In genomic region chr6:6918216-6918983, GRCh38 we compare ENCODE assay signal across 1 cellular context.
TF ChIP-seq lines count a peak whose summit lies in the region.

No MANE protein-coding gene starts in this region.

TF ChIP-seq in GM12878, 131 proteins besides CTCF, POLR2A, EP300 and RAD21 (continued from another document and continues in another):
- TF ChIP-seq USF1 (IDR thresholded peaks at IDR 0.05; ENCODE audit: borderline replicate concordance, extremely low read length, insufficient read depth, low read depth, low read length) (no peak), CHD4 (IDR thresholded peaks at IDR 0.05) (0 out of 2 replicates have a peak, but pooled peaks have one; percentile 88), NR2C1 (IDR thresholded peaks at IDR 0.05) (no peak), SIX5 (IDR thresholded peaks at IDR 0.05; ENCODE audit: low read depth, low read length, severe bottlenecking) (no peak), SPI1 (IDR thresholded peaks at IDR 0.05; ENCODE audit: borderline replicate concordance, insufficient read depth, low read depth, low read length) (peak; percentile 65), E2F8 (IDR thresholded peaks at IDR 0.05; ENCODE audit: low read depth, partially characterized antibody) (peak; percentile 80), NFXL1 (IDR thresholded peaks at IDR 0.05; ENCODE audit: borderline replicate concordance) (no peak), SP1 (IDR thresholded peaks at IDR 0.05; ENCODE audit: low read depth, low read length) (peak; percentile 91), SMC3 (IDR thresholded peaks at IDR 0.05; ENCODE audit: borderline replicate concordance, low read length) (no peak), ELK1 (IDR thresholded peaks at IDR 0.05; ENCODE audit: low read depth, low read length) (peak; percentile 46; the same call in 1 of the 2 replicates), CREB1 (IDR thresholded peaks at IDR 0.05; ENCODE audit: low read depth) (peak; percentile 94), TAF1 (IDR thresholded peaks at IDR 0.05; ENCODE audit: borderline replicate concordance, low read depth, low read length) (no peak), ATF7 (IDR thresholded peaks at IDR 0.05; ENCODE audit: low read depth) (peak; percentile 99), BCLAF1 (IDR thresholded peaks at IDR 0.05) (no peak), RBBP5 (conservative IDR thresholded peaks at IDR 0.05) (no peak), IRF3 (IDR thresholded peaks at IDR 0.05) (no peak), CHD2 (IDR thresholded peaks at IDR 0.05; ENCODE audit: borderline replicate concordance, low read depth, low read length) (peak; percentile 92; the same call in 1 of the 2 replicates), TARDBP (IDR thresholded peaks at IDR 0.05; ENCODE audit: borderline replicate concordance) (peak; percentile 84; the same call in 1 of the 2 replicates), FOXK2 (IDR thresholded peaks at IDR 0.05) (peak; percentile 68), E2F4 (IDR thresholded peaks at IDR 0.05; ENCODE audit: low read depth, low read length) (no peak), MYC (IDR thresholded peaks at IDR 0.05; ENCODE audit: insufficient read depth, insufficient read length, insufficient replicate concordance, low read length, severe bottlenecking) (no peak), GATAD2B (conservative IDR thresholded peaks at IDR 0.05; ENCODE audit: low read depth) (peak; percentile 100), EED (IDR thresholded peaks at IDR 0.05; ENCODE audit: low read depth) (peak; percentile 99), NFIC (IDR thresholded peaks at IDR 0.05; ENCODE audit: low read depth, low read length) (peak; percentile 99), RAD51 (IDR thresholded peaks at IDR 0.05) (peak; percentile 68; the same call in 1 of the 2 replicates), ZBTB11 (CRISPR knock-in tag; IDR thresholded peaks at IDR 0.05) (no peak), PRDM15 (CRISPR knock-in tag; IDR thresholded peaks at IDR 0.05) (no peak), MEF2A (IDR thresholded peaks at IDR 0.05; ENCODE audit: insufficient read depth, low read depth, low read length) (peak; percentile 87), HDAC2 (IDR thresholded peaks at IDR 0.05) (no peak), SREBF2 (IDR thresholded peaks at IDR 0.05; ENCODE audit: low read length) (no peak)
- TF ChIP-seq, protein P1, sequence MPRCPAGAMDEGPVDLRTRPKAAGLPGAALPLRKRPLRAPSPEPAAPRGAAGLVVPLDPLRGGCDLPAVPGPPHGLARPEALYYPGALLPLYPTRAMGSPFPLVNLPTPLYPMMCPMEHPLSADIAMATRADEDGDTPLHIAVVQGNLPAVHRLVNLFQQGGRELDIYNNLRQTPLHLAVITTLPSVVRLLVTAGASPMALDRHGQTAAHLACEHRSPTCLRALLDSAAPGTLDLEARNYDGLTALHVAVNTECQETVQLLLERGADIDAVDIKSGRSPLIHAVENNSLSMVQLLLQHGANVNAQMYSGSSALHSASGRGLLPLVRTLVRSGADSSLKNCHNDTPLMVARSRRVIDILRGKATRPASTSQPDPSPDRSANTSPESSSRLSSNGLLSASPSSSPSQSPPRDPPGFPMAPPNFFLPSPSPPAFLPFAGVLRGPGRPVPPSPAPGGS (IDR thresholded peaks at IDR 0.05; ENCODE audit: borderline replicate concordance, insufficient read depth, low read depth, low read length, poor library complexity, severe bottlenecking), result peak; percentile 98
- TF ChIP-seq, protein P2, sequence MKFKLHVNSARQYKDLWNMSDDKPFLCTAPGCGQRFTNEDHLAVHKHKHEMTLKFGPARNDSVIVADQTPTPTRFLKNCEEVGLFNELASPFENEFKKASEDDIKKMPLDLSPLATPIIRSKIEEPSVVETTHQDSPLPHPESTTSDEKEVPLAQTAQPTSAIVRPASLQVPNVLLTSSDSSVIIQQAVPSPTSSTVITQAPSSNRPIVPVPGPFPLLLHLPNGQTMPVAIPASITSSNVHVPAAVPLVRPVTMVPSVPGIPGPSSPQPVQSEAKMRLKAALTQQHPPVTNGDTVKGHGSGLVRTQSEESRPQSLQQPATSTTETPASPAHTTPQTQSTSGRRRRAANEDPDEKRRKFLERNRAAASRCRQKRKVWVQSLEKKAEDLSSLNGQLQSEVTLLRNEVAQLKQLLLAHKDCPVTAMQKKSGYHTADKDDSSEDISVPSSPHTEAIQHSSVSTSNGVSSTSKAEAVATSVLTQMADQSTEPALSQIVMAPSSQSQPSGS (IDR thresholded peaks at IDR 0.05; ENCODE audit: low read length), result peak; percentile 99
- TF ChIP-seq, protein P3, sequence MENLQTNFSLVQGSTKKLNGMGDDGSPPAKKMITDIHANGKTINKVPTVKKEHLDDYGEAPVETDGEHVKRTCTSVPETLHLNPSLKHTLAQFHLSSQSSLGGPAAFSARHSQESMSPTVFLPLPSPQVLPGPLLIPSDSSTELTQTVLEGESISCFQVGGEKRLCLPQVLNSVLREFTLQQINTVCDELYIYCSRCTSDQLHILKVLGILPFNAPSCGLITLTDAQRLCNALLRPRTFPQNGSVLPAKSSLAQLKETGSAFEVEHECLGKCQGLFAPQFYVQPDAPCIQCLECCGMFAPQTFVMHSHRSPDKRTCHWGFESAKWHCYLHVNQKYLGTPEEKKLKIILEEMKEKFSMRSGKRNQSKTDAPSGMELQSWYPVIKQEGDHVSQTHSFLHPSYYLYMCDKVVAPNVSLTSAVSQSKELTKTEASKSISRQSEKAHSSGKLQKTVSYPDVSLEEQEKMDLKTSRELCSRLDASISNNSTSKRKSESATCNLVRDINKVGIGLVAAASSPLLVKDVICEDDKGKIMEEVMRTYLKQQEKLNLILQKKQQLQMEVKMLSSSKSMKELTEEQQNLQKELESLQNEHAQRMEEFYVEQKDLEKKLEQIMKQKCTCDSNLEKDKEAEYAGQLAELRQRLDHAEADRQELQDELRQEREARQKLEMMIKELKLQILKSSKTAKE (IDR thresholded peaks at IDR 0.05; ENCODE audit: low read depth, poor library complexity, severe bottlenecking), result peak; percentile 99
